1 cellular context compared by ENCODE assay signal in the genomic region with DNA sequence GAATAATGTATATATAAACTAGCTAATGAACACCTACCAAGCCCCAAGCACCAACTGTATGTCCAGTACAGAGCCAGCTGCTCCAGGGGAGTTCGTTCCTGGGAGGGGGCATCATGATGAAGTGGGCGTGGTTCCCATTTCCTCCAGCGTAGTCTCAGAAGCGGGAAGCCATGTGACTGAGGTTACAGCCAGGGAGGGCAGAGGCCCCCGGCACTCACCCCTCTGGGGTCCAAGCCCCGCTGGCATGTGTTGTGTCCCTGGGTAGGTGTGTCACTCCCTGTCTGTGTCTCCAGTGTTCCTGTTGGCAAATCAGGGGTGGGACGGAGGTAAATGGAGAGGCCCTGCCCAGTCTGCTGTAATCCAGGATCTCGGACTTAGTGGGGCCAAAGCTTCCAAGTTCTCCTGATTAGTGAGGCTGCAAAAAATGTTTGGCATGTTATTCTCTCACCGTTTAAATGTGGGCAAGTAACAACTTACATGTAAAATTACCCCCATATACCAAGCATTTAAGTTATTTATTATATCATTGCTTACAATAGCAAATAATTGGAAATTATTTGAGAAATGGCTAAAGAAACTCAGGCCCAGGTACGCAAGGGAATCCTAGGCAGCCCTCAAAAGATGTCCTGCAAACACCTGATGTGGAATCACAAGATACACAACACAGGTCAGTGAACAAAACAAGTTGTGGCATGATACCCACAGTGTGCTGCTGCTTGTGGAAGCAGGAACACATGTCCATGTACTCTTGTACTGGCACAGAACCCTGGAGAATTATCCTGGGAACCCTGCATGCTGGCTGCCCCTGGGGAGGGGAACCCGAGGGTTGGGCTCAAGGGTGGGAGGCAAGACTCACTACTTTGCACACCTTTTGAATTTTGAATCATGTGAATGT.
TF ChIP-seq lines count a peak whose summit lies in the region.

No MANE protein-coding gene starts in this region.

TF ChIP-seq in IMR-90, 13 proteins besides CTCF, POLR2A, EP300 and RAD21 (continued from another document):
- TF ChIP-seq ELK1 (IDR thresholded peaks at IDR 0.05; ENCODE audit: borderline replicate concordance, low read depth, low read length): no peak
